Comparison of ENCODE assay signal across 11 cellular contexts in genomic region chr1:205449254-205449749, GRCh38. TPM values are rescaled to one million over a fixed set of nuclear protein-coding genes. Genes with fewer than 3 reads are reported as not detected.
A peak's percentile ranks its signal among the peaks of the same experiment; 100 is the strongest.
DNase-seq lines count a peak whose midpoint lies in the region; ATAC-seq, FAIRE-seq and TF ChIP-seq lines count a peak whose summit lies in the region.
"Had no signal": no experiment of that assay in that cellular context is flagged by ENCODE, and none has a peak within 500 bp of the region (broad histone marks: within the 10 kb centered on the region; RNA-seq: fewer than 3 reads in every experiment).

No MANE protein-coding gene starts in this region.

- H3K27me3 ChIP-seq in iPS-18a (ENCODE audit: control insufficient read depth, insufficient read depth, low read length) (no peaks in the 10 kb centered on the region), testis (no peaks in the 10 kb centered on the region)

- no peak for DNase-seq in activated naive CD4-positive, alpha-beta T cell treated with anti-CD3 and anti-CD28 coated beads, Interleukin-2, amount 10 ng/mL, durations not matched to agents 7 days and 5 days
- no peak for DNase-seq in activated naive CD4-positive, alpha-beta T cell (lab: John Stamatoyannopoulos, UW)
- no peak for DNase-seq in astrocyte of the cerebellum (ENCODE audit: low read depth)
- DNase-seq in testis: no peak
- DNase-seq in D721Med (ENCODE audit: insufficient read length, low spot score): no peak
- no peak for DNase-seq in NCI-H345 (lab: John Stamatoyannopoulos, UW)
- DNase-seq: C1 segment of cervical spinal cord, SIG-M5 had no signal

- H3K9ac ChIP-seq in iPS-18a (ENCODE audit: low read length): peak overlapping the region; percentile 28

- peaks cover 83% of the 10 kb centered on the region for H3K4me1 ChIP-seq in iPS-18a (ENCODE audit: control insufficient read depth, low read depth, low read length)
- H3K4me1 ChIP-seq in testis: peaks cover 59% of the 10 kb centered on the region

- no peaks in the 10 kb centered on the region for H3K36me3 Mint-ChIP-seq in activated naive CD4-positive, alpha-beta T cell treated with anti-CD3 and anti-CD28 coated beads, Interleukin-2, amount 10 ng/mL, durations not matched to agents 7 days and 5 days

- H3K36me3 ChIP-seq in iPS-18a (ENCODE audit: control insufficient read depth, low read depth, low read length): peaks cover 10% of the 10 kb centered on the region
- no peaks in the 10 kb centered on the region for H3K36me3 ChIP-seq in testis (ENCODE audit: low read depth, missing control alignments)

- no peak for TF ChIP-seq POLR2A in testis (IDR thresholded peaks at IDR 0.05)

- CTCF ChIA-PET in activated naive CD4-positive, alpha-beta T cell treated with anti-CD3 and anti-CD28 coated beads, Interleukin-2, amount 10 ng/mL, durations not matched to agents 7 days and 5 days (lab: Charles Lee): interaction anchor here (0.7 kb wide), 1 partner anchor 19 kb away, joined by 4 read pairs; no protein-coding TSS in a partner anchor

- H3K9me3 ChIP-seq in iPS-18a (ENCODE audit: control insufficient read depth, low read depth, low read length) (no peaks in the 10 kb centered on the region), testis (no peaks in the 10 kb centered on the region)

- no peak for ATAC-seq in HG02798 (IDR thresholded peaks at IDR 0.05; ENCODE audit: poor library complexity, unreplicated experiment)

- intact Hi-C loops in testis (cut with DNase I; ENCODE audit: low total_unique reads): no loop called here

- in situ Hi-C loops in astrocyte of the cerebellum (cut with HindIII; ENCODE audit: low sequenced_read_pairs): no loop called here

- peak overlapping the region; percentile 42 for H3K27ac Mint-ChIP-seq in activated naive CD4-positive, alpha-beta T cell treated with anti-CD3 and anti-CD28 coated beads, Interleukin-2, amount 10 ng/mL, durations not matched to agents 7 days and 5 days

- no peak for TF ChIP-seq CTCF in astrocyte of the cerebellum (IDR thresholded peaks at IDR 0.05; ENCODE audit: low read depth, low read length, missing control alignments)
- TF ChIP-seq CTCF in testis (IDR thresholded peaks at IDR 0.05): no peak
- TF ChIP-seq CTCF in D721Med (IDR thresholded peaks at IDR 0.05; ENCODE audit: insufficient read depth, missing control alignments): no peak

- no peaks in the 10 kb centered on the region for H3K9me3 Mint-ChIP-seq in activated naive CD4-positive, alpha-beta T cell treated with anti-CD3 and anti-CD28 coated beads, Interleukin-2, amount 10 ng/mL, durations not matched to agents 7 days and 5 days

- no peak for FAIRE-seq in D721Med (lab: Jason Lieb, UNC)

- no peak overlapping the region for H3K27ac ChIP-seq in iPS-18a (ENCODE audit: low read length)
- peak overlapping the region; percentile 41 to 73 for H3K27ac ChIP-seq in testis

- peak overlapping the region; percentile 24 for H3K4me3 ChIP-seq in astrocyte of the cerebellum (ENCODE audit: low read depth, low read length)
- peak overlapping the region; percentile 38 for H3K4me3 ChIP-seq in iPS-18a (ENCODE audit: low read length)
- H3K4me3 ChIP-seq in testis: peak overlapping the region in 1 of 2 donors; percentile 62

- 72 to 93% methylated on average over 2 to 4 of the region's 4 CpGs for WGBS in testis, 2 donors

- peaks cover 5% of the 10 kb centered on the region for H3K4me1 Mint-ChIP-seq in activated naive CD4-positive, alpha-beta T cell treated with anti-CD3 and anti-CD28 coated beads, Interleukin-2, amount 10 ng/mL, durations not matched to agents 7 days and 5 days

- peaks cover 85% of the 10 kb centered on the region for H3K27me3 Mint-ChIP-seq in activated naive CD4-positive, alpha-beta T cell treated with anti-CD3 and anti-CD28 coated beads, Interleukin-2, amount 10 ng/mL, durations not matched to agents 7 days and 5 days

- H3K4me3 Mint-ChIP-seq in activated naive CD4-positive, alpha-beta T cell treated with anti-CD3 and anti-CD28 coated beads, Interleukin-2, amount 10 ng/mL, durations not matched to agents 7 days and 5 days: peak overlapping the region; percentile 26

RNA-seq across cellular contexts. Expression of gene BLACAT1, which starts 6.5 kb away (rescaled TPM):
- 10 to 100 TPM; 14.4 to 15.5 TPM for total RNA-seq in testis
- 5.9 TPM for polyA plus RNA-seq in testis (ENCODE audit: insufficient read depth, low read depth, low replicate concordance)
- total RNA-seq: osteocyte had no signal

RNA-seq across cellular contexts. Expression of gene LEMD1, which starts 27.4 kb away (rescaled TPM):
- 10 to 100 TPM; 35.2 to 71.1 TPM for total RNA-seq in testis
- polyA plus RNA-seq in testis (ENCODE audit: insufficient read depth, low read depth, low replicate concordance): 83.2 TPM
- total RNA-seq: osteocyte had no signal

RNA-seq across cellular contexts. Expression of gene CDK18, which starts 55.2 kb away (rescaled TPM):
- 1 to 10 TPM; 6.5 to 8.5 TPM for total RNA-seq in testis
- polyA plus RNA-seq in testis (ENCODE audit: insufficient read depth, low read depth, low replicate concordance): 9.2 TPM
